In genomic region chr5:136249678-136250266, GRCh38 we compare ENCODE assay signal across 9 cellular contexts. TPM values are rescaled to one million over a fixed set of nuclear protein-coding genes. Genes with fewer than 3 reads are reported as not detected.
DNase-seq lines count a peak whose midpoint lies in the region; ATAC-seq and TF ChIP-seq lines count a peak whose summit lies in the region.
"Had no signal": no experiment of that assay in that cellular context is flagged by ENCODE, and none has a peak within 500 bp of the region (broad histone marks: within the 10 kb centered on the region; RNA-seq: fewer than 3 reads in every experiment).

No MANE protein-coding gene starts in this region.

- H3K27me3 ChIP-seq in GM23248 (replicated peaks; ENCODE audit: insufficient read depth) (peaks cover 48% of the 10 kb centered on the region), heart right ventricle (peaks cover 0 to 44% (median 18%) of the 10 kb centered on the region in 7 donors)

- no peak overlapping the region for H3K9ac ChIP-seq in GM23248

- H3K9me3 ChIP-seq in GM23248 (ENCODE audit: low read depth), result no peaks in the 10 kb centered on the region
- no peaks in the 10 kb centered on the region for H3K9me3 ChIP-seq in heart right ventricle

- H3K9me3 Mint-ChIP-seq in activated CD4-positive, alpha-beta memory T cell treated with anti-CD3 and anti-CD28 coated beads for 36 hours, result no peaks in the 10 kb centered on the region

- no peaks in the 10 kb centered on the region for H3F3A ChIP-seq in GM23248 (ENCODE audit: insufficient read depth)

- H3K4me1 ChIP-seq in GM23248 (ENCODE audit: insufficient read depth) (no peaks in the 10 kb centered on the region), heart right ventricle (no peaks in the 10 kb centered on the region)

- H3K4me3 ChIP-seq in GM23248, result no peak overlapping the region
- no peak overlapping the region for H3K4me3 ChIP-seq in heart right ventricle
- H3K4me3 ChIP-seq: skin epidermis had no signal

- H2AFZ ChIP-seq in GM23248, result no peak overlapping the region

- WGBS in GM23248 (ENCODE audit: low coverage in 1 of 2, low lambda C conversion rate in 2 of 2, missing lambda C conversion rate in 2 of 2), 2 experiments, result 4 to 5% methylated on average over 5 of the region's 5 CpGs
- WGBS in heart right ventricle, 2 donors, result 4% methylated on average over 5 of the region's 5 CpGs

- no peaks in the 10 kb centered on the region for H3K79me2 ChIP-seq in GM23248 (ENCODE audit: insufficient read depth)

- ATAC-seq in heart right ventricle, result peak in 4 of 8 donors; percentile 48 to 67 (median 61)

- no peaks in the 10 kb centered on the region for H3K9me2 ChIP-seq in GM23248 (ENCODE audit: insufficient read depth)

- no peaks in the 10 kb centered on the region for H3K36me3 Mint-ChIP-seq in activated CD4-positive, alpha-beta memory T cell treated with anti-CD3 and anti-CD28 coated beads for 36 hours

- H3K36me3 ChIP-seq in GM23248 (ENCODE audit: low read depth), result no peaks in the 10 kb centered on the region
- H3K36me3 ChIP-seq in heart right ventricle, result no peaks in the 10 kb centered on the region

- no peak overlapping the region for H3K4me2 ChIP-seq in GM23248 (ENCODE audit: unreplicated experiment)

- TF ChIP-seq CTCF in heart right ventricle (IDR thresholded peaks at IDR 0.05), result peak; percentile 31 to 84 (median 73)

- H3K4me3 Mint-ChIP-seq in activated CD4-positive, alpha-beta memory T cell treated with anti-CD3 and anti-CD28 coated beads for 36 hours, result no peak overlapping the region

- CTCF ChIA-PET in activated CD4-positive, alpha-beta memory T cell treated with anti-CD3 and anti-CD28 coated beads for 36 hours (lab: Charles Lee), result interaction anchor here (0.7 to 1.6 kb wide), 4 partner anchors 9 to 520 kb away, joined by 3 to 5 read pairs (median 4); no protein-coding TSS in a partner anchor

- H3K27ac Mint-ChIP-seq in activated CD4-positive, alpha-beta memory T cell treated with anti-CD3 and anti-CD28 coated beads for 36 hours, result no peak overlapping the region

- H3K4me1 Mint-ChIP-seq in activated CD4-positive, alpha-beta memory T cell treated with anti-CD3 and anti-CD28 coated beads for 36 hours (ENCODE audit: low read depth), result no peaks in the 10 kb centered on the region

- intact Hi-C loops in activated CD4-positive, alpha-beta memory T cell treated with anti-CD3 and anti-CD28 coated beads for 36 hours (cut with micrococcal nuclease), result loop anchor here (10.0 kb wide), 1 partner anchor 525 kb away; no protein-coding TSS in a partner anchor
- intact Hi-C loops in heart right ventricle (cut with DNase I), result loop anchor here in 9 of 10 donors (1.0 to 10.0 kb wide), 6 partner anchors 175 to 523 kb away; no protein-coding TSS in a partner anchor

- H4K20me1 ChIP-seq in GM23248 (ENCODE audit: insufficient read depth), result no peaks in the 10 kb centered on the region

- H3K27ac ChIP-seq in GM23248 (no peak overlapping the region), heart right ventricle (no peak overlapping the region)
- H3K27ac ChIP-seq: skin epidermis had no signal

- POLR2A ChIA-PET in activated CD4-positive, alpha-beta memory T cell treated with anti-CD3 and anti-CD28 coated beads for 36 hours (lab: Charles Lee), result no interaction called here

- in situ Hi-C loops in GM23248 (cut with MboI), result loop anchor here (5.0 to 10.0 kb wide), 2 partner anchors 175 to 518 kb away; no protein-coding TSS in a partner anchor

- H3K27me3 Mint-ChIP-seq in activated CD4-positive, alpha-beta memory T cell treated with anti-CD3 and anti-CD28 coated beads for 36 hours, result peaks cover 8% of the 10 kb centered on the region

- DNase-seq in COR-L47 (lab: John Stamatoyannopoulos, UW) (peak; percentile 45), GM23248 (peak; percentile 81), NCI-H2107 (lab: John Stamatoyannopoulos, UW) (peak; percentile 20), heart right ventricle (peak; percentile 33 to 44), retina (peak; percentile 71), mesenteric fat pad (ENCODE audit: low spot score) (no peak)
- peak; percentile 25 for DNase-seq in activated CD4-positive, alpha-beta memory T cell treated with anti-CD3 and anti-CD28 coated beads for 36 hours
- DNase-seq in effector CD8-positive, alpha-beta T cell (lab: John Stamatoyannopoulos, UW), result no peak

RNA-seq across cellular contexts. Expression of gene SMIM32, which starts 56.8 kb away (rescaled TPM):
- not detected in 2 replicates for total RNA-seq in GM23248 (2014; rRNA removed; shearing (Covaris generic))
- polyA plus RNA-seq in GM23248 (2016; fragmentation: Nextera tagmentation; extraction: Ambion mirVana), result not detected in 2 replicates
- total RNA-seq in activated CD4-positive, alpha-beta memory T cell treated with anti-CD3 and anti-CD28 coated beads for 36 hours, result not detected
- not detected for total RNA-seq in heart right ventricle
- polyA plus RNA-seq in heart right ventricle, result not detected
- not detected for total RNA-seq in mesenteric fat pad

Comparison
In these comparisons a context has a peak if more than half of its experiments do, and no peak if none do; other contexts are left out.
1. DNase-seq: peak in COR-L47 (single experiment), GM23248 (single experiment), NCI-H2107 (single experiment), activated CD4-positive, alpha-beta memory T cell treated with anti-CD3 and anti-CD28 coated beads for 36 hours (single experiment), heart right ventricle (2 of 2) and retina (single experiment); none in mesenteric fat pad (single experiment) and effector CD8-positive, alpha-beta T cell (single experiment).